In genomic region chr11:123580557-123581275, GRCh38 we compare ENCODE assay signal across 8 cellular contexts.
DNase-seq lines count a peak whose midpoint lies in the region; ATAC-seq, FAIRE-seq and TF ChIP-seq lines count a peak whose summit lies in the region.

No MANE protein-coding gene starts in this region.

- peak overlapping the region in 5 of 10 donors; percentile 1 to 45 (median 10) for H3K4me3 Mint-ChIP-seq in naive thymus-derived CD8-positive, alpha-beta T cell

- no peak for TF ChIP-seq POLR2A in endothelial cell of umbilical vein (IDR thresholded peaks at IDR 0.05; ENCODE audit: low read depth, low read length)

- H3K36me3 Mint-ChIP-seq in naive thymus-derived CD8-positive, alpha-beta T cell = no peaks in the 10 kb centered on the region

- ATAC-seq in GM18870 (IDR thresholded peaks at IDR 0.05; ENCODE audit: unreplicated experiment) (peak; percentile 80), HG03066 (IDR thresholded peaks at IDR 0.05; ENCODE audit: low read depth, unreplicated experiment) (peak; percentile 71)
- ATAC-seq in naive thymus-derived CD8-positive, alpha-beta T cell = peak; percentile 91 to 95

- no peaks in the 10 kb centered on the region for H4K20me1 ChIP-seq in endothelial cell of umbilical vein (replicated peaks; ENCODE audit: control insufficient read depth, extremely low read depth, insufficient read depth, low read length)

- H3K4me1 ChIP-seq in endothelial cell of umbilical vein (ENCODE audit: control insufficient read depth, extremely low read depth, insufficient read depth, low read length) = peaks cover 5% of the 10 kb centered on the region

- H3K79me2 ChIP-seq in endothelial cell of umbilical vein (ENCODE audit: control insufficient read depth, insufficient read depth, low read length) = no peaks in the 10 kb centered on the region

- no peaks in the 10 kb centered on the region for H3K9me3 ChIP-seq in endothelial cell of umbilical vein (replicated peaks; ENCODE audit: control insufficient read depth, insufficient read depth, low read length)

- no peak overlapping the region for H2AFZ ChIP-seq in endothelial cell of umbilical vein (ENCODE audit: low read depth, low read length)

- CTCF ChIA-PET in endothelial cell of umbilical vein (lab: Charles Lee) = interaction anchor here (0.6 to 4.4 kb wide), 46 partner anchors 9 to 497 kb away, joined by 3 to 117 read pairs (median 4); partner anchors contain the start of gene SCN3B

- no peak overlapping the region for H3K9ac ChIP-seq in endothelial cell of umbilical vein (replicated peaks; ENCODE audit: extremely low read depth, insufficient read depth, low read length)

- peak; percentile 91 to 98 for TF ChIP-seq CTCF in endothelial cell of umbilical vein (IDR thresholded peaks at IDR 0.05; ENCODE audit: extremely low read depth in 1 of 2, insufficient read depth in 1 of 2, low read depth in 1 of 2, low read length in 2 of 2)

- no peaks in the 10 kb centered on the region for H3K36me3 ChIP-seq in endothelial cell of umbilical vein (ENCODE audit: control insufficient read depth in 2 of 2, extremely low read depth in 1 of 2, insufficient read depth in 2 of 2, low read length in 2 of 2)

- peaks cover 0 to 18% (median 4%) of the 10 kb centered on the region in 5 donors for H3K27me3 Mint-ChIP-seq in naive thymus-derived CD8-positive, alpha-beta T cell

- peak; percentile 82 for DNase-seq in AG08396 (ENCODE audit: low spot score)
- peak; percentile 71 for DNase-seq in NCI-H345 treated with DMSO at 0.1 percent for 48 hours (lab: John Stamatoyannopoulos, UW; ENCODE audit: unreplicated experiment)
- peak; percentile 82 for DNase-seq in activated CD8-positive, alpha-beta memory T cell treated with anti-CD3 and anti-CD28 coated beads for 24 hours
- peak; percentile 49 for DNase-seq in endothelial cell of umbilical vein (ENCODE audit: low read depth, low spot score)
- peak; percentile 37 to 80 (median 60) for DNase-seq in naive thymus-derived CD8-positive, alpha-beta T cell
- peak; percentile 55 for DNase-seq in stimulated activated naive CD4-positive, alpha-beta T cell treated with Interleukin-2 at 50 U/mL for 16 hours (lab: John Stamatoyannopoulos, UW)

- H3K9me1 ChIP-seq in endothelial cell of umbilical vein (replicated peaks; ENCODE audit: control insufficient read depth, extremely low read depth, insufficient read depth, low read length) = no peaks in the 10 kb centered on the region

- H3K27ac Mint-ChIP-seq in naive thymus-derived CD8-positive, alpha-beta T cell = no peak overlapping the region

- H3K9me3 Mint-ChIP-seq in naive thymus-derived CD8-positive, alpha-beta T cell = no peaks in the 10 kb centered on the region

- POLR2A ChIA-PET in endothelial cell of umbilical vein (lab: Charles Lee) = no interaction called here
- POLR2A ChIA-PET in naive thymus-derived CD8-positive, alpha-beta T cell (lab: Charles Lee) = interaction anchor here (0.7 kb wide), 1 partner anchor 1522 kb away, joined by 3 read pairs; no protein-coding TSS in a partner anchor

- no peak overlapping the region for H3K4me2 ChIP-seq in endothelial cell of umbilical vein (ENCODE audit: insufficient read depth, low read length)

- H3K27me3 ChIP-seq in endothelial cell of umbilical vein (ENCODE audit: control insufficient read depth in 2 of 2, insufficient read depth in 2 of 2, low read length in 2 of 2) = peaks cover 2 to 4% of the 10 kb centered on the region in 2 experiments

- dilution Hi-C loops in endothelial cell of umbilical vein (cut with MboI; ENCODE audit: extremely low pct_ligation_motif_present, low sequenced_read_pairs) = no loop called here

- H3K4me1 Mint-ChIP-seq in naive thymus-derived CD8-positive, alpha-beta T cell = peaks cover 12 to 26% (median 18%) of the 10 kb centered on the region in 4 donors

- intact Hi-C loops in endothelial cell of umbilical vein (cut with micrococcal nuclease) = loop anchor here (1.0 kb wide), 4 partner anchors 10 to 131 kb away; no protein-coding TSS in a partner anchor

- peak; percentile 60 for FAIRE-seq in endothelial cell of umbilical vein (lab: Jason Lieb, UNC)

- no peak overlapping the region for H3K4me3 ChIP-seq in endothelial cell of umbilical vein (replicated peaks in 1 of 3; ENCODE audit: insufficient read depth in 1 of 3, low read depth in 1 of 3, low read length in 3 of 3)

- BruUV-seq in endothelial cell of umbilical vein (replicated peaks; lab: Mats Ljungman, UMichigan) = no TSS peak

- no peak overlapping the region for H3K27ac ChIP-seq in endothelial cell of umbilical vein (ENCODE audit: insufficient read depth, low read depth, low read length)

TF ChIP-seq in endothelial cell of umbilical vein, 7 proteins besides CTCF, POLR2A, EP300 and RAD21:
- TF ChIP-seq FOS (IDR thresholded peaks at IDR 0.05; ENCODE audit: borderline replicate concordance, insufficient read depth, low read length) (no peak), POLR2AphosphoS5 (IDR thresholded peaks at IDR 0.05; ENCODE audit: insufficient read depth, low read depth, low read length) (no peak), MYC (IDR thresholded peaks at IDR 0.05; ENCODE audit: low read depth, low read length) (no peak), GATA2 (IDR thresholded peaks at IDR 0.05; ENCODE audit: insufficient read depth, insufficient read length, low read depth, low read length) (no peak), JUN (IDR thresholded peaks at IDR 0.05; ENCODE audit: borderline replicate concordance, insufficient read depth, insufficient read length, low read depth) (no peak), EZH2 (IDR thresholded peaks at IDR 0.05; ENCODE audit: borderline replicate concordance, low read depth, low read length, severe bottlenecking) (no peak), MAX (IDR thresholded peaks at IDR 0.05; ENCODE audit: insufficient read depth, insufficient read length) (no peak)
TF ChIP-seq in endothelial cell of umbilical vein: peak in this region for 0.
